ENCODE assay signal across 1 cellular context in genomic region chr19:39412100-39412866, GRCh38.
TF ChIP-seq lines count a peak whose summit lies in the region.

PLEKHG2 (plus strand) TSS chr19:39412669; CDS start chr19:39414087, 1,418 bp downstream.

TF ChIP-seq in HepG2, 621 proteins besides CTCF, POLR2A, EP300 and RAD21 (continued from another document and continues in another):
- TF ChIP-seq ZGPAT (CRISPR knock-in tag; IDR thresholded peaks at IDR 0.05) = peak; percentile 85
- TF ChIP-seq HCFC1 (IDR thresholded peaks at IDR 0.05; ENCODE audit: low read depth, low read length) = 0 out of 2 replicates have a peak, but pooled peaks have one; percentile 24
- TF ChIP-seq ZNF496 (CRISPR knock-in tag; IDR thresholded peaks at IDR 0.05; ENCODE audit: insufficient replicate concordance) = no peak
- 0 out of 2 replicates have a peak, but pooled peaks have one; percentile 37 for TF ChIP-seq FOXJ3 (CRISPR knock-in tag; IDR thresholded peaks at IDR 0.05; ENCODE audit: borderline replicate concordance)
- no peak for TF ChIP-seq TCF7L2 (IDR thresholded peaks at IDR 0.05; ENCODE audit: low read depth, low read length)
- TF ChIP-seq, protein P1, sequence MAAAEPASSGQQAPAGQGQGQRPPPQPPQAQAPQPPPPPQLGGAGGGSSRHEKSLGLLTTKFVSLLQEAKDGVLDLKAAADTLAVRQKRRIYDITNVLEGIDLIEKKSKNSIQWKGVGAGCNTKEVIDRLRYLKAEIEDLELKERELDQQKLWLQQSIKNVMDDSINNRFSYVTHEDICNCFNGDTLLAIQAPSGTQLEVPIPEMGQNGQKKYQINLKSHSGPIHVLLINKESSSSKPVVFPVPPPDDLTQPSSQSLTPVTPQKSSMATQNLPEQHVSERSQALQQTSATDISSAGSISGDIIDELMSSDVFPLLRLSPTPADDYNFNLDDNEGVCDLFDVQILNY (CRISPR knock-in tag; conservative IDR thresholded peaks at IDR 0.05) = peak; percentile 60
- TF ChIP-seq DBP (CRISPR knock-in tag; IDR thresholded peaks at IDR 0.05; ENCODE audit: not compliant biosample characterization) = no peak
- TF ChIP-seq POLR2G (IDR thresholded peaks at IDR 0.05; ENCODE audit: low read depth, low read length) = peak; percentile 77
- TF ChIP-seq NR1H2 (CRISPR knock-in tag; IDR thresholded peaks at IDR 0.05; ENCODE audit: borderline replicate concordance, low read depth) = no peak
- TF ChIP-seq, protein P2, sequence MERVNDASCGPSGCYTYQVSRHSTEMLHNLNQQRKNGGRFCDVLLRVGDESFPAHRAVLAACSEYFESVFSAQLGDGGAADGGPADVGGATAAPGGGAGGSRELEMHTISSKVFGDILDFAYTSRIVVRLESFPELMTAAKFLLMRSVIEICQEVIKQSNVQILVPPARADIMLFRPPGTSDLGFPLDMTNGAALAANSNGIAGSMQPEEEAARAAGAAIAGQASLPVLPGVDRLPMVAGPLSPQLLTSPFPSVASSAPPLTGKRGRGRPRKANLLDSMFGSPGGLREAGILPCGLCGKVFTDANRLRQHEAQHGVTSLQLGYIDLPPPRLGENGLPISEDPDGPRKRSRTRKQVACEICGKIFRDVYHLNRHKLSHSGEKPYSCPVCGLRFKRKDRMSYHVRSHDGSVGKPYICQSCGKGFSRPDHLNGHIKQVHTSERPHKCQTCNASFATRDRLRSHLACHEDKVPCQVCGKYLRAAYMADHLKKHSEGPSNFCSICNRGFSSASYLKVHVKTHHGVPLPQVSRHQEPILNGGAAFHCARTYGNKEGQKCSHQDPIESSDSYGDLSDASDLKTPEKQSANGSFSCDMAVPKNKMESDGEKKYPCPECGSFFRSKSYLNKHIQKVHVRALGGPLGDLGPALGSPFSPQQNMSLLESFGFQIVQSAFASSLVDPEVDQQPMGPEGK (CRISPR knock-in tag; IDR thresholded peaks at IDR 0.05) = peak; percentile 93
- TF ChIP-seq BCL6 (CRISPR knock-in tag; IDR thresholded peaks at IDR 0.05) = no peak
- TF ChIP-seq, protein P3, sequence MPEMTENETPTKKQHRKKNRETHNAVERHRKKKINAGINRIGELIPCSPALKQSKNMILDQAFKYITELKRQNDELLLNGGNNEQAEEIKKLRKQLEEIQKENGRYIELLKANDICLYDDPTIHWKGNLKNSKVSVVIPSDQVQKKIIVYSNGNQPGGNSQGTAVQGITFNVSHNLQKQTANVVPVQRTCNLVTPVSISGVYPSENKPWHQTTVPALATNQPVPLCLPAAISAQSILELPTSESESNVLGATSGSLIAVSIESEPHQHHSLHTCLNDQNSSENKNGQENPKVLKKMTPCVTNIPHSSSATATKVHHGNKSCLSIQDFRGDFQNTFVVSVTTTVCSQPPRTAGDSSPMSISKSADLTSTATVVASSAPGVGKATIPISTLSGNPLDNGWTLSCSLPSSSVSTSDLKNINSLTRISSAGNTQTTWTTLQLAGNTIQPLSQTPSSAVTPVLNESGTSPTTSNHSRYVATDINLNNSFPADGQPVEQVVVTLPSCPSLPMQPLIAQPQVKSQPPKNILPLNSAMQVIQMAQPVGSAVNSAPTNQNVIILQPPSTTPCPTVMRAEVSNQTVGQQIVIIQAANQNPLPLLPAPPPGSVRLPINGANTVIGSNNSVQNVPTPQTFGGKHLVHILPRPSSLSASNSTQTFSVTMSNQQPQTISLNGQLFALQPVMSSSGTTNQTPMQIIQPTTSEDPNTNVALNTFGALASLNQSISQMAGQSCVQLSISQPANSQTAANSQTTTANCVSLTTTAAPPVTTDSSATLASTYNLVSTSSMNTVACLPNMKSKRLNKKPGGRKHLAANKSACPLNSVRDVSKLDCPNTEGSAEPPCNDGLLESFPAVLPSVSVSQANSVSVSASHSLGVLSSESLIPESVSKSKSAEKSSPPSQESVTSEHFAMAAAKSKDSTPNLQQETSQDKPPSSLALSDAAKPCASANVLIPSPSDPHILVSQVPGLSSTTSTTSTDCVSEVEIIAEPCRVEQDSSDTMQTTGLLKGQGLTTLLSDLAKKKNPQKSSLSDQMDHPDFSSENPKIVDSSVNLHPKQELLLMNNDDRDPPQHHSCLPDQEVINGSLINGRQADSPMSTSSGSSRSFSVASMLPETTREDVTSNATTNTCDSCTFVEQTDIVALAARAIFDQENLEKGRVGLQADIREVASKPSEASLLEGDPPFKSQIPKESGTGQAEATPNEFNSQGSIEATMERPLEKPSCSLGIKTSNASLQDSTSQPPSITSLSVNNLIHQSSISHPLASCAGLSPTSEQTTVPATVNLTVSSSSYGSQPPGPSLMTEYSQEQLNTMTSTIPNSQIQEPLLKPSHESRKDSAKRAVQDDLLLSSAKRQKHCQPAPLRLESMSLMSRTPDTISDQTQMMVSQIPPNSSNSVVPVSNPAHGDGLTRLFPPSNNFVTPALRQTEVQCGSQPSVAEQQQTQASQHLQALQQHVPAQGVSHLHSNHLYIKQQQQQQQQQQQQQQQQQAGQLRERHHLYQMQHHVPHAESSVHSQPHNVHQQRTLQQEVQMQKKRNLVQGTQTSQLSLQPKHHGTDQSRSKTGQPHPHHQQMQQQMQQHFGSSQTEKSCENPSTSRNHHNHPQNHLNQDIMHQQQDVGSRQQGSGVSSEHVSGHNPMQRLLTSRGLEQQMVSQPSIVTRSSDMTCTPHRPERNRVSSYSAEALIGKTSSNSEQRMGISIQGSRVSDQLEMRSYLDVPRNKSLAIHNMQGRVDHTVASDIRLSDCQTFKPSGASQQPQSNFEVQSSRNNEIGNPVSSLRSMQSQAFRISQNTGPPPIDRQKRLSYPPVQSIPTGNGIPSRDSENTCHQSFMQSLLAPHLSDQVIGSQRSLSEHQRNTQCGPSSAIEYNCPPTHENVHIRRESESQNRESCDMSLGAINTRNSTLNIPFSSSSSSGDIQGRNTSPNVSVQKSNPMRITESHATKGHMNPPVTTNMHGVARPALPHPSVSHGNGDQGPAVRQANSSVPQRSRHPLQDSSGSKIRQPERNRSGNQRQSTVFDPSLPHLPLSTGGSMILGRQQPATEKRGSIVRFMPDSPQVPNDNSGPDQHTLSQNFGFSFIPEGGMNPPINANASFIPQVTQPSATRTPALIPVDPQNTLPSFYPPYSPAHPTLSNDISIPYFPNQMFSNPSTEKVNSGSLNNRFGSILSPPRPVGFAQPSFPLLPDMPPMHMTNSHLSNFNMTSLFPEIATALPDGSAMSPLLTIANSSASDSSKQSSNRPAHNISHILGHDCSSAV (CRISPR knock-in tag; IDR thresholded peaks at IDR 0.05; ENCODE audit: borderline replicate concordance) = no peak
- TF ChIP-seq SAFB2 (CRISPR knock-in tag; IDR thresholded peaks at IDR 0.05; ENCODE audit: borderline replicate concordance, low read depth) = no peak
- no peak for TF ChIP-seq DMTF1 (CRISPR knock-in tag; IDR thresholded peaks at IDR 0.05)
- no peak for TF ChIP-seq HOXA9 (CRISPR knock-in tag; IDR thresholded peaks at IDR 0.05; ENCODE audit: borderline replicate concordance)
- no peak for TF ChIP-seq ZNF235 (CRISPR knock-in tag; IDR thresholded peaks at IDR 0.05; ENCODE audit: borderline replicate concordance)
- TF ChIP-seq AGO1 (IDR thresholded peaks at IDR 0.05; ENCODE audit: low read depth, low read length, poor library complexity, severe bottlenecking) = no peak
- TF ChIP-seq ZNF639 (CRISPR knock-in tag; conservative IDR thresholded peaks at IDR 0.05) = no peak; the same call in 1 of the 2 replicates
- TF ChIP-seq, protein P4, sequence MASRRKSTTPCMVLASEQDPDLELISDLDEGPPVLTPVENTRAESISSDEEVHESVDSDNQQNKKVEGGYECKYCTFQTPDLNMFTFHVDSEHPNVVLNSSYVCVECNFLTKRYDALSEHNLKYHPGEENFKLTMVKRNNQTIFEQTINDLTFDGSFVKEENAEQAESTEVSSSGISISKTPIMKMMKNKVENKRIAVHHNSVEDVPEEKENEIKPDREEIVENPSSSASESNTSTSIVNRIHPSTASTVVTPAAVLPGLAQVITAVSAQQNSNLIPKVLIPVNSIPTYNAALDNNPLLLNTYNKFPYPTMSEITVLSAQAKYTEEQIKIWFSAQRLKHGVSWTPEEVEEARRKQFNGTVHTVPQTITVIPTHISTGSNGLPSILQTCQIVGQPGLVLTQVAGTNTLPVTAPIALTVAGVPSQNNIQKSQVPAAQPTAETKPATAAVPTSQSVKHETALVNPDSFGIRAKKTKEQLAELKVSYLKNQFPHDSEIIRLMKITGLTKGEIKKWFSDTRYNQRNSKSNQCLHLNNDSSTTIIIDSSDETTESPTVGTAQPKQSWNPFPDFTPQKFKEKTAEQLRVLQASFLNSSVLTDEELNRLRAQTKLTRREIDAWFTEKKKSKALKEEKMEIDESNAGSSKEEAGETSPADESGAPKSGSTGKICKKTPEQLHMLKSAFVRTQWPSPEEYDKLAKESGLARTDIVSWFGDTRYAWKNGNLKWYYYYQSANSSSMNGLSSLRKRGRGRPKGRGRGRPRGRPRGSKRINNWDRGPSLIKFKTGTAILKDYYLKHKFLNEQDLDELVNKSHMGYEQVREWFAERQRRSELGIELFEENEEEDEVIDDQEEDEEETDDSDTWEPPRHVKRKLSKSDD (CRISPR knock-in tag; IDR thresholded peaks at IDR 0.05; ENCODE audit: low read depth) = no peak
- no peak; the same call in none of the 2 replicates for TF ChIP-seq PHF8 (CRISPR knock-in tag; IDR thresholded peaks at IDR 0.05)
- TF ChIP-seq MAFK (conservative IDR thresholded peaks at IDR 0.05 in 1 of 2, IDR thresholded peaks at IDR 0.05 in 1 of 2; ENCODE audit: low read length in 2 of 2) = no peak
- 0 out of 2 replicates have a peak, but pooled peaks have one; percentile 19 for TF ChIP-seq ZSCAN30 (CRISPR knock-in tag; IDR thresholded peaks at IDR 0.05)
- TF ChIP-seq, protein P5, sequence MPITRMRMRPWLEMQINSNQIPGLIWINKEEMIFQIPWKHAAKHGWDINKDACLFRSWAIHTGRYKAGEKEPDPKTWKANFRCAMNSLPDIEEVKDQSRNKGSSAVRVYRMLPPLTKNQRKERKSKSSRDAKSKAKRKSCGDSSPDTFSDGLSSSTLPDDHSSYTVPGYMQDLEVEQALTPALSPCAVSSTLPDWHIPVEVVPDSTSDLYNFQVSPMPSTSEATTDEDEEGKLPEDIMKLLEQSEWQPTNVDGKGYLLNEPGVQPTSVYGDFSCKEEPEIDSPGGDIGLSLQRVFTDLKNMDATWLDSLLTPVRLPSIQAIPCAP (CRISPR knock-in tag; IDR thresholded peaks at IDR 0.05; ENCODE audit: low read depth) = no peak
- peak; percentile 65; the same call in 1 of the 2 replicates for TF ChIP-seq YEATS2 (CRISPR knock-in tag; IDR thresholded peaks at IDR 0.05; ENCODE audit: borderline replicate concordance)
- no peak; the same call in 1 of the 2 replicates for TF ChIP-seq ZNF510 (CRISPR knock-in tag; IDR thresholded peaks at IDR 0.05; ENCODE audit: low read depth)
- no peak for TF ChIP-seq MBD4 (IDR thresholded peaks at IDR 0.05; ENCODE audit: borderline replicate concordance, low read length)
- TF ChIP-seq ZBTB44 (CRISPR knock-in tag; IDR thresholded peaks at IDR 0.05) = no peak
- TF ChIP-seq ZFP36 (IDR thresholded peaks at IDR 0.05; ENCODE audit: borderline replicate concordance, low read depth, low read length, partially characterized antibody) = no peak
